Comparison of ENCODE assay signal across 20 cellular contexts in the genomic region with DNA sequence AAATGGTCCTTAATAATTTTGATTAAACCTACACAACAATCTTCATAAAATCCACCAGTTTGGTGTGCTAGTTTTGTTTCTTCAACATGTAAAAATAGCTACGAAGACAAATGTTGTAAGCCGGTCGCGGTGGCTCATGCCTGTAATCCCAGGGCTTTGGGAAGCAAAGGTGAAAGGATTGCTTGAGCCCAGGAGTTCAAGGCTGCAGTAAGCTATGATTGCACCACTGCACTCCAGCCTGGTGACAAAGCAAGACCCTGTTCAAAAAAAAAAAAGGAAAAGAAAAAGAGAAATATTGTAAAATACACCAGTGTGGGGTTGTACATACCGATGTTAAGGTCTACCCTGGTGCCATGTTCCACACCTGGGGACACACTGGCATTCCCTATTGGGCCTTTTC.
"Had no signal": no experiment of that assay in that cellular context is flagged by ENCODE, and none has a peak within 500 bp of the region (broad histone marks: within the 10 kb centered on the region; RNA-seq: fewer than 3 reads in every experiment).

No MANE protein-coding gene starts in this region.

- H3K27me3 ChIP-seq: esophagus muscularis mucosa, gastrocnemius medialis, spleen, testis had no signal

- H3K27me3 Mint-ChIP-seq: stimulated activated naive B cell treated with anti-CD40 and anti-IgM and Interleukin-4, amounts not matched to agents 10 μg/mL and 1 μg/mL and 100 μg/mL, for 72 hours; stimulated activated naive CD8-positive, alpha-beta T cell treated with anti-CD3 and anti-CD28 coated beads, Interleukin-15, amount 100 ng/mL, for 72 hours had no signal

- H3K36me3 ChIP-seq: esophagus muscularis mucosa, gastrocnemius medialis, left ventricle myocardium inferior, spleen had no signal

- H3K27ac Mint-ChIP-seq: effector memory CD8-positive, alpha-beta T cell; nephron progenitor cell had no signal

- H3K4me1 ChIP-seq: psoas muscle, testis had no signal

- H3K36me3 Mint-ChIP-seq: immature natural killer cell had no signal

- ATAC-seq: effector memory CD8-positive, alpha-beta T cell; gastrocnemius medialis; psoas muscle; sciatic nerve; stimulated activated naive B cell treated with anti-CD40 and anti-IgM and Interleukin-4, amounts not matched to agents 10 μg/mL and 1 μg/mL and 100 μg/mL, for 72 hours; stimulated activated naive CD8-positive, alpha-beta T cell treated with anti-CD3 and anti-CD28 coated beads, Interleukin-15, amount 100 ng/mL, for 72 hours had no signal

- H3K27ac ChIP-seq: esophagus muscularis mucosa, gastrocnemius medialis, left ventricle myocardium inferior, psoas muscle, spleen, testis had no signal

- H3K4me3 ChIP-seq: esophagus muscularis mucosa, gastrocnemius medialis, left ventricle myocardium inferior, lung, psoas muscle, spleen, testis had no signal

- H3K4me3 Mint-ChIP-seq: effector memory CD8-positive, alpha-beta T cell; nephron progenitor cell; stimulated activated naive B cell treated with anti-CD40 and anti-IgM and Interleukin-4, amounts not matched to agents 10 μg/mL and 1 μg/mL and 100 μg/mL, for 72 hours; stimulated activated naive CD8-positive, alpha-beta T cell treated with anti-CD3 and anti-CD28 coated beads, Interleukin-15, amount 100 ng/mL, for 72 hours had no signal

- H3K9me3 ChIP-seq: esophagus muscularis mucosa, gastrocnemius medialis, left ventricle myocardium inferior, psoas muscle, spleen, testis had no signal

- H3K9me3 Mint-ChIP-seq: effector memory CD8-positive, alpha-beta T cell; immature natural killer cell; nephron progenitor cell; stimulated activated naive B cell treated with anti-CD40 and anti-IgM and Interleukin-4, amounts not matched to agents 10 μg/mL and 1 μg/mL and 100 μg/mL, for 72 hours; stimulated activated naive CD8-positive, alpha-beta T cell treated with anti-CD3 and anti-CD28 coated beads, Interleukin-15, amount 100 ng/mL, for 72 hours had no signal

- DNase-seq: effector memory CD8-positive, alpha-beta T cell; gastrocnemius medialis; immature natural killer cell; left ventricle myocardium inferior; mesenchymal stem cell; midbrain; nephron progenitor cell; psoas muscle; retina; spleen; stimulated activated CD4-positive, alpha-beta T cell treated with anti-CD3 and anti-CD28 coated beads, Interleukin-15, amount 100 ng/mL, for 24 hours; stimulated activated CD4-positive, alpha-beta T cell treated with anti-CD3 and anti-CD28 coated beads, Interleukin-1b, Interleukin-23, amount 100 ng/mL, for 48 hours; stimulated activated CD4-positive, alpha-beta T cell treated with anti-CD3 and anti-CD28 coated beads, Interleukin-4, amount 100 ng/mL, for 4 hours; stimulated activated naive B cell treated with anti-CD40 and anti-IgM and Interleukin-4, amounts not matched to agents 10 μg/mL and 1 μg/mL and 100 μg/mL, for 72 hours; stimulated activated naive CD8-positive, alpha-beta T cell treated with anti-CD3 and anti-CD28 coated beads, Interleukin-15, amount 100 ng/mL, for 72 hours; testis; trophoblast cell had no signal
